In genomic region chr17:81553018-81553615, GRCh38 we compare ENCODE assay signal across 8 cellular contexts. TPM values are rescaled to one million over a fixed set of nuclear protein-coding genes. Genes with fewer than 3 reads are reported as not detected.
A peak's percentile ranks its signal among the peaks of the same experiment; 100 is the strongest.
DNase-seq lines count a peak whose midpoint lies in the region; ATAC-seq and TF ChIP-seq lines count a peak whose summit lies in the region.

No MANE protein-coding gene starts in this region.

- ATAC-seq in GM21825 (IDR thresholded peaks at IDR 0.05; ENCODE audit: unreplicated experiment) (peak; percentile 25), Right ventricle myocardium superior (ENCODE audit: poor library complexity) (peak; percentile 50), upper lobe of left lung (ENCODE audit: low FRiP score in 2 of 2) (peak; percentile 82 to 85)

- H3K27me3 Mint-ChIP-seq in activated naive CD4-positive, alpha-beta T cell treated with anti-CD3 and anti-CD28 coated beads, Interleukin-2, amount 50 U/mL, for 24 hours, result no peaks in the 10 kb centered on the region

- H3K27ac ChIP-seq in SK-N-MC (peak overlapping the region; percentile 71), upper lobe of left lung (peak overlapping the region; percentile 79 to 91 (median 87))

- H3K36me3 ChIP-seq in SK-N-MC (ENCODE audit: insufficient read depth, low read length), result peaks cover 30% of the 10 kb centered on the region
- H3K36me3 ChIP-seq in upper lobe of left lung, result peaks cover 0 to 44% (median 29%) of the 10 kb centered on the region in 4 donors

- DNase-seq in DMS53 treated with DMSO at 0.1 percent for 48 hours (lab: John Stamatoyannopoulos, UW; ENCODE audit: unreplicated experiment), result peak; percentile 90
- DNase-seq in MV-4-11 (lab: John Stamatoyannopoulos, UW), result peak; percentile 85
- peak; percentile 34 for DNase-seq in SK-N-MC (ENCODE audit: low read depth, low spot score)
- DNase-seq in Right ventricle myocardium superior, result peak; percentile 79
- peak; percentile 91 for DNase-seq in posterior vena cava (ENCODE audit: low spot score)
- DNase-seq in upper lobe of left lung, result peak; percentile 83 to 89

- H3K9me3 ChIP-seq in SK-N-MC (ENCODE audit: low read depth, low read length), result no peaks in the 10 kb centered on the region
- no peaks in the 10 kb centered on the region for H3K9me3 ChIP-seq in upper lobe of left lung

- no peaks in the 10 kb centered on the region for H3K9me3 Mint-ChIP-seq in activated naive CD4-positive, alpha-beta T cell treated with anti-CD3 and anti-CD28 coated beads, Interleukin-2, amount 50 U/mL, for 24 hours

- TF ChIP-seq POLR2A in upper lobe of left lung (IDR thresholded peaks at IDR 0.05), result no peak

- H3K4me3 Mint-ChIP-seq in activated naive CD4-positive, alpha-beta T cell treated with anti-CD3 and anti-CD28 coated beads, Interleukin-2, amount 50 U/mL, for 24 hours, result peak overlapping the region; percentile 90

- TF ChIP-seq CTCF in upper lobe of left lung (IDR thresholded peaks at IDR 0.05), result peak in 1 of 6 experiments; percentile 8

- H3K4me1 Mint-ChIP-seq in activated naive CD4-positive, alpha-beta T cell treated with anti-CD3 and anti-CD28 coated beads, Interleukin-2, amount 50 U/mL, for 24 hours, result peaks cover 40% of the 10 kb centered on the region

- intact Hi-C loops in Right ventricle myocardium superior (cut with DNase I) (no loop called here), posterior vena cava (cut with DNase I) (no loop called here)

- H3K4me1 ChIP-seq in upper lobe of left lung, result peaks cover 19 to 53% (median 22%) of the 10 kb centered on the region in 4 donors

- no peak for TF ChIP-seq EP300 in upper lobe of left lung (IDR thresholded peaks at IDR 0.05)

- no peaks in the 10 kb centered on the region for H3K27me3 ChIP-seq in upper lobe of left lung

- peak overlapping the region; percentile 92 for H3K4me3 ChIP-seq in SK-N-MC
- H3K4me3 ChIP-seq in upper lobe of left lung, result peak overlapping the region; percentile 68 to 98 (median 86)

- H3K36me3 Mint-ChIP-seq in activated naive CD4-positive, alpha-beta T cell treated with anti-CD3 and anti-CD28 coated beads, Interleukin-2, amount 50 U/mL, for 24 hours, result no peaks in the 10 kb centered on the region

- WGBS in upper lobe of left lung, 2 donors, result 2 to 4% methylated on average over 9 to 16 of the region's 19 CpGs

- H3K27ac Mint-ChIP-seq in activated naive CD4-positive, alpha-beta T cell treated with anti-CD3 and anti-CD28 coated beads, Interleukin-2, amount 50 U/mL, for 24 hours, result peak overlapping the region; percentile 86

- peak overlapping the region; percentile 47 for H3K9ac ChIP-seq in SK-N-MC (ENCODE audit: insufficient read length)

RNA-seq across cellular contexts. Expression of gene FAAP100, which starts 1.0 kb away (rescaled TPM):
- 13.0 TPM for total RNA-seq in Right ventricle myocardium superior
- total RNA-seq in posterior vena cava, result 10 to 100 TPM; 18.9 TPM
- 10 to 100 TPM; 22.0 to 70.2 (median 32.5) TPM for total RNA-seq in upper lobe of left lung

RNA-seq across cellular contexts. Expression of gene FSCN2, which starts 24.9 kb away (rescaled TPM):
- total RNA-seq in Right ventricle myocardium superior (0.19 TPM), posterior vena cava (1 to 10 TPM; 1.6 to 2.0 TPM), upper lobe of left lung (10 to 100 TPM in 1 of 6 donors, 1 to 10 TPM in 5; 2.7 to 37.7 (median 3.9) TPM)

RNA-seq across cellular contexts. Expression of gene ACTG1, which starts 40.5 kb away (rescaled TPM):
- total RNA-seq in Right ventricle myocardium superior (369 TPM), posterior vena cava (1,000 to 10,000 TPM; 1,410 to 1,809 TPM), upper lobe of left lung (1,000 to 10,000 TPM in 5 of 6 donors, 100 to 1,000 TPM in 1; 902 to 3,864 (median 2,097) TPM)

Comparison
In these comparisons a context has a peak if more than half of its experiments do, and no peak if none do; other contexts are left out.
1. Peak in every context shown above with its lines: DNase-seq, ATAC-seq, H3K4me3 ChIP-seq and H3K27ac ChIP-seq.
2. DNase-seq: peak in every context shown above with its lines; median percentile 91 in posterior vena cava; 90 in DMS53 treated with DMSO at 0.1 percent for 48 hours; 86 in upper lobe of left lung; 85 in MV-4-11; 79 in Right ventricle myocardium superior; 34 in SK-N-MC.
3. ATAC-seq: peak in every context shown above with its lines; median percentile 84 in upper lobe of left lung; 50 in Right ventricle myocardium superior; 25 in GM21825.